In genomic region chr5:116664988-116665387, GRCh38 we compare ENCODE assay signal across 8 cellular contexts.
"Had no signal": no experiment of that assay in that cellular context is flagged by ENCODE, and none has a peak within 500 bp of the region (broad histone marks: within the 10 kb centered on the region; RNA-seq: fewer than 3 reads in every experiment).

No MANE protein-coding gene starts in this region.

- DNase-seq: GM23248, GOT3, H9, HCEC 1CT, KBM-7 had no signal

- H3K27ac ChIP-seq: GM23248, HL-60 had no signal

- H3K4me3 ChIP-seq: GM23248 had no signal

- H2AFZ ChIP-seq: GM23248 had no signal

- ATAC-seq: HepG2 had no signal

- H3K9ac ChIP-seq: GM23248 had no signal

- FAIRE-seq: H54, HepG2 had no signal
